ENCODE assay signal across 12 cellular contexts in genomic region chr17:66654764-66655163, GRCh38.
"Had no signal": no experiment of that assay in that cellular context is flagged by ENCODE, and none has a peak within 500 bp of the region (broad histone marks: within the 10 kb centered on the region; RNA-seq: fewer than 3 reads in every experiment).

No MANE protein-coding gene starts in this region.

- H3K36me3 Mint-ChIP-seq: naive B cell; stimulated activated memory B cell treated with anti-CD40 and anti-IgM and Interleukin-4, amounts not matched to agents 10 μg/mL and 1 μg/mL and 100 μg/mL, for 72 hours had no signal

- DNase-seq: activated CD4-positive, alpha-beta T cell treated with anti-CD3 and anti-CD28 coated beads for 48 hours; activated CD8-positive, alpha-beta memory T cell treated with anti-CD3 and anti-CD28 coated beads for 24 hours; activated effector memory CD4-positive, alpha-beta T cell treated with anti-CD3 and anti-CD28 coated beads, Interleukin-2, amount 50 U/mL, for 16 hours; activated T-cell treated with anti-CD3 and anti-CD28 coated beads for 4 hours; colonic mucosa; effector CD4-positive, alpha-beta T cell; naive B cell; spleen; stimulated activated CD4-positive, alpha-beta T cell treated with anti-CD3 and anti-CD28 coated beads, Interleukin-1b, Interleukin-23, amount 100 ng/mL, for 48 hours; trophoblast cell had no signal

- H3K4me1 Mint-ChIP-seq: mesothelial cell of epicardium; naive B cell; stimulated activated memory B cell treated with anti-CD40 and anti-IgM and Interleukin-4, amounts not matched to agents 10 μg/mL and 1 μg/mL and 100 μg/mL, for 72 hours had no signal

- H3K27ac Mint-ChIP-seq: mesothelial cell of epicardium; naive B cell; stimulated activated memory B cell treated with anti-CD40 and anti-IgM and Interleukin-4, amounts not matched to agents 10 μg/mL and 1 μg/mL and 100 μg/mL, for 72 hours had no signal

- ATAC-seq: stimulated activated memory B cell treated with anti-CD40 and anti-IgM and Interleukin-4, amounts not matched to agents 10 μg/mL and 1 μg/mL and 100 μg/mL, for 72 hours had no signal

- H3K4me3 Mint-ChIP-seq: mesothelial cell of epicardium; naive B cell; stimulated activated memory B cell treated with anti-CD40 and anti-IgM and Interleukin-4, amounts not matched to agents 10 μg/mL and 1 μg/mL and 100 μg/mL, for 72 hours had no signal

- H3K9me3 Mint-ChIP-seq: mesothelial cell of epicardium; stimulated activated memory B cell treated with anti-CD40 and anti-IgM and Interleukin-4, amounts not matched to agents 10 μg/mL and 1 μg/mL and 100 μg/mL, for 72 hours had no signal

- H3K27me3 Mint-ChIP-seq: stimulated activated memory B cell treated with anti-CD40 and anti-IgM and Interleukin-4, amounts not matched to agents 10 μg/mL and 1 μg/mL and 100 μg/mL, for 72 hours had no signal
